In genomic region chr11:4183410-4184057, GRCh38 we compare ENCODE assay signal across 19 cellular contexts.
"Had no signal": no experiment of that assay in that cellular context is flagged by ENCODE, and none has a peak within 500 bp of the region (broad histone marks: within the 10 kb centered on the region; RNA-seq: fewer than 3 reads in every experiment).

No MANE protein-coding gene starts in this region.

- FAIRE-seq: RCC 7860 had no signal

- H3K9me3 ChIP-seq: SK-N-SH had no signal

- H3K4me2 ChIP-seq: SK-N-SH had no signal

- DNase-seq: KBM-7, MV-4-11, NCI-H1048, NCI-H1105, NCI-H1417, NCI-H1436 treated with DMSO at 0.1 percent for 48 hours, NCI-H1694, NCI-H187 treated with DMSO at 0.1 percent for 48 hours, NCI-H2029 treated with DMSO at 0.1 percent for 48 hours, NCI-H226, NCI-H446, NCI-H510A, NCI-H524 treated with DMSO at 0.1 percent for 48 hours, NCI-H69, NCI-H774, RPMI8226, SHP77, SK-N-SH had no signal

- H3K9ac ChIP-seq: SK-N-SH had no signal
